ENCODE assay signal across 20 cellular contexts in genomic region chr2:158718851-158719250, GRCh38.
"Had no signal": no experiment of that assay in that cellular context is flagged by ENCODE, and none has a peak within 500 bp of the region (broad histone marks: within the 10 kb centered on the region; RNA-seq: fewer than 3 reads in every experiment).

No MANE protein-coding gene starts in this region.

- ATAC-seq: activated CD8-positive, alpha-beta T cell treated with anti-CD3 and anti-CD28 coated beads, Interleukin-2, amount 10 ng/mL, durations not matched to agents 7 days and 5 days; activated naive CD4-positive, alpha-beta T cell treated with anti-CD3 and anti-CD28 coated beads, Interleukin-2, amount 50 U/mL, for 72 hours; activated T-cell treated with anti-CD3 and anti-CD28 coated beads, Interleukin-2, amount 50 U/mL, for 72 hours; mucosa of descending colon; naive thymus-derived CD4-positive, alpha-beta T cell; T-helper 17 cell; upper lobe of right lung had no signal

- H3K27me3 ChIP-seq: esophagus squamous epithelium, upper lobe of right lung had no signal

- H3K27me3 Mint-ChIP-seq: activated B cell treated with CpG ODN at 0.5 μM for 24 hours, memory B cell had no signal

- H3K4me1 Mint-ChIP-seq: activated B cell treated with CpG ODN at 0.5 μM for 24 hours; activated CD4-positive, alpha-beta T cell treated with anti-CD3 and anti-CD28 coated beads, Interleukin-2, amount 10 ng/mL, durations not matched to agents 24 days and 14 days; memory B cell; T-helper 17 cell had no signal

- H3K4me3 ChIP-seq: esophagus squamous epithelium, mucosa of descending colon, smooth muscle cell, upper lobe of right lung had no signal

- H3K36me3 ChIP-seq: esophagus squamous epithelium, upper lobe of right lung had no signal

- H3K4me3 Mint-ChIP-seq: activated B cell treated with CpG ODN at 0.5 μM for 24 hours; activated CD4-positive, alpha-beta T cell treated with anti-CD3 and anti-CD28 coated beads, Interleukin-2, amount 10 ng/mL, durations not matched to agents 24 days and 14 days; activated CD8-positive, alpha-beta T cell treated with anti-CD3 and anti-CD28 coated beads, Interleukin-2, amount 10 ng/mL, durations not matched to agents 7 days and 5 days; activated T-cell treated with anti-CD3 and anti-CD28 coated beads, Interleukin-2, amount 50 U/mL, for 72 hours; memory B cell; naive thymus-derived CD4-positive, alpha-beta T cell; T-helper 17 cell had no signal

- H3K9me3 ChIP-seq: mucosa of descending colon, upper lobe of right lung had no signal

- H3K27ac Mint-ChIP-seq: activated B cell treated with CpG ODN at 0.5 μM for 24 hours; activated CD4-positive, alpha-beta T cell treated with anti-CD3 and anti-CD28 coated beads, Interleukin-2, amount 10 ng/mL, durations not matched to agents 24 days and 14 days; activated CD8-positive, alpha-beta T cell treated with anti-CD3 and anti-CD28 coated beads, Interleukin-2, amount 10 ng/mL, durations not matched to agents 7 days and 5 days; activated naive CD4-positive, alpha-beta T cell treated with anti-CD3 and anti-CD28 coated beads, Interleukin-2, amount 50 U/mL, for 72 hours; activated T-cell treated with anti-CD3 and anti-CD28 coated beads, Interleukin-2, amount 50 U/mL, for 72 hours; memory B cell; naive thymus-derived CD4-positive, alpha-beta T cell; T-helper 17 cell had no signal

- H3K27ac ChIP-seq: upper lobe of right lung had no signal

- DNase-seq: activated B cell treated with CpG ODN at 0.5 μM for 24 hours; activated CD4-positive, alpha-beta T cell treated with anti-CD3 and anti-CD28 coated beads, Interleukin-2, amount 10 ng/mL, durations not matched to agents 24 days and 14 days; activated CD8-positive, alpha-beta memory T cell treated with anti-CD3 and anti-CD28 coated beads, Interleukin-2, amount 50 U/mL, for 4 hours; activated CD8-positive, alpha-beta T cell treated with anti-CD3 and anti-CD28 coated beads, Interleukin-2, amount 10 ng/mL, durations not matched to agents 7 days and 5 days; activated gamma-delta T cell; activated T-cell treated with anti-CD3 and anti-CD28 coated beads, Interleukin-2, amount 50 U/mL, for 72 hours; caudate nucleus; esophagus squamous epithelium; head of caudate nucleus; mucosa of descending colon; naive thymus-derived CD4-positive, alpha-beta T cell; posterior cingulate gyrus; stimulated activated CD4-positive, alpha-beta T cell treated with anti-CD3 and anti-CD28 coated beads, Interleukin-4, amount 100 ng/mL, for 4 hours; stimulated activated CD8-positive, alpha-beta memory T cell treated with anti-CD3 and anti-CD28 coated beads, Interleukin-4, amount 100 ng/mL, for 48 hours; stimulated activated naive CD4-positive, alpha-beta T cell treated with Interleukin-2 at 50 U/mL for 16 hours; T-helper 17 cell; upper lobe of right lung had no signal
